37 cellular contexts compared by ENCODE assay signal in genomic region chr12:116906285-116906684, GRCh38. TPM values are rescaled to one million over a fixed set of nuclear protein-coding genes. Genes with fewer than 3 reads are reported as not detected.
"Had no signal": no experiment of that assay in that cellular context is flagged by ENCODE, and none has a peak within 500 bp of the region (broad histone marks: within the 10 kb centered on the region; RNA-seq: fewer than 3 reads in every experiment).

No MANE protein-coding gene starts in this region.

- H3K4me1 ChIP-seq: body of pancreas, breast epithelium had no signal

- H3K27me3 ChIP-seq: adrenal gland, body of pancreas, brain microvascular endothelial cell had no signal

- FAIRE-seq: astrocyte, TTC549 had no signal

- H3K27ac Mint-ChIP-seq: activated B cell treated with CpG ODN at 0.5 μM for 24 hours; activated CD4-positive, alpha-beta memory T cell treated with anti-CD3 and anti-CD28 coated beads for 36 hours; activated CD4-positive, alpha-beta T cell treated with anti-CD3 and anti-CD28 coated beads, Interleukin-2, amount 10 ng/mL, durations not matched to agents 24 days and 14 days; activated CD8-positive, alpha-beta T cell treated with anti-CD3 and anti-CD28 coated beads for 36 hours; activated naive CD4-positive, alpha-beta T cell treated with anti-CD3 and anti-CD28 coated beads for 36 hours; activated naive CD4-positive, alpha-beta T cell treated with anti-CD3 and anti-CD28 coated beads, Interleukin-2, amount 50 U/mL, for 72 hours; activated naive CD8-positive, alpha-beta T cell treated with anti-CD3 and anti-CD28 coated beads for 36 hours; activated T-cell treated with anti-CD3 and anti-CD28 coated beads, Interleukin-2, amount 50 U/mL, for 72 hours; activated T-helper 1 cell treated with anti-CD3 and anti-CD28 coated beads, Interleukin-12 subunit alpha, Interleukin-12 subunit beta, Interleukin-2, Interleukin-4 antibody, amounts not matched to agents 30 ng/mL and 10 ng/mL and 1 ng/mL, durations not matched to agents 14 hours and 24 hours and 36 hours; activated T-helper 17 cell treated with anti-CD3 and anti-CD28 coated beads, Interleukin-2, amount 50 U/mL, for 72 hours; T-helper 1 cell treated with Interleukin-12 subunit alpha and Interleukin-12 subunit beta and Interleukin-4 antibody, amounts not matched to agents 30 μg/mL and 1 μg/mL, for 36 hours; T-helper 2 cell treated with Interferon-gamma antibody and Interleukin-4, amounts not matched to agents 5 μg/mL and 100 μg/mL, for 36 hours had no signal

- DNase-seq: activated B cell treated with CpG ODN at 0.5 μM for 24 hours; activated CD4-positive, alpha-beta memory T cell treated with anti-CD3 and anti-CD28 coated beads for 36 hours; activated CD4-positive, alpha-beta T cell treated with anti-CD3 and anti-CD28 coated beads for 4 hours; activated CD4-positive, alpha-beta T cell treated with anti-CD3 and anti-CD28 coated beads, Interleukin-2, amount 10 ng/mL, durations not matched to agents 24 days and 14 days; activated CD4-positive, alpha-beta T cell treated with anti-CD3 and anti-CD28 coated beads, Interleukin-2, amount 50 U/mL, for 1 hour; activated CD4-positive, alpha-beta T cell treated with anti-CD3 and anti-CD28 coated beads, Interleukin-2, amount 50 U/mL, for 4 hours; activated CD4-positive, CD25-positive, alpha-beta regulatory T cell treated with anti-CD3 and anti-CD28 coated beads, Interleukin-2, amount 50 U/mL, for 72 hours; activated CD8-positive, alpha-beta memory T cell treated with anti-CD3 and anti-CD28 coated beads, Interleukin-2, amount 50 U/mL, for 4 hours; activated CD8-positive, alpha-beta T cell treated with anti-CD3 and anti-CD28 coated beads for 36 hours; activated effector memory CD4-positive, alpha-beta T cell treated with anti-CD3 and anti-CD28 coated beads, Interleukin-2, amount 50 U/mL, for 16 hours; activated gamma-delta T cell treated with Interleukin-2 at 50 U/mL for 16 hours; activated naive CD4-positive, alpha-beta T cell; activated naive CD4-positive, alpha-beta T cell treated with anti-CD3 and anti-CD28 coated beads for 36 hours; activated naive CD4-positive, alpha-beta T cell treated with anti-CD3 and anti-CD28 coated beads, Interleukin-2, amount 50 U/mL, for 16 hours; activated naive CD8-positive, alpha-beta T cell treated with anti-CD3 and anti-CD28 coated beads for 36 hours; activated T-cell treated with anti-CD3 and anti-CD28 coated beads for 4 hours; activated T-cell treated with anti-CD3 and anti-CD28 coated beads, Interleukin-2, amount 50 U/mL, for 1 hour; activated T-cell treated with anti-CD3 and anti-CD28 coated beads, Interleukin-2, amount 50 U/mL, for 4 hours; activated T-cell treated with anti-CD3 and anti-CD28 coated beads, Interleukin-2, amount 50 U/mL, for 72 hours; adrenal gland; amniotic stem cell; aorta; body of pancreas; brain microvascular endothelial cell; central memory CD4-positive, alpha-beta T cell; T-helper 2 cell; T-helper 9 cell had no signal

- H3K4me3 ChIP-seq: adrenal gland, body of pancreas, breast epithelium had no signal

- ATAC-seq: activated CD8-positive, alpha-beta T cell treated with anti-CD3 and anti-CD28 coated beads for 36 hours; activated naive CD4-positive, alpha-beta T cell treated with anti-CD3 and anti-CD28 coated beads, Interleukin-2, amount 50 U/mL, for 72 hours; activated T-cell treated with anti-CD3 and anti-CD28 coated beads, Interleukin-2, amount 50 U/mL, for 4 hours; activated T-cell treated with anti-CD3 and anti-CD28 coated beads, Interleukin-2, amount 50 U/mL, for 72 hours; activated T-helper 17 cell treated with anti-CD3 and anti-CD28 coated beads, Interleukin-2, amount 50 U/mL, for 72 hours; body of pancreas had no signal

- H3K4me3 Mint-ChIP-seq: activated B cell treated with CpG ODN at 0.5 μM for 24 hours; activated CD4-positive, alpha-beta memory T cell treated with anti-CD3 and anti-CD28 coated beads for 36 hours; activated CD4-positive, alpha-beta T cell treated with anti-CD3 and anti-CD28 coated beads, Interleukin-2, amount 10 ng/mL, durations not matched to agents 24 days and 14 days; activated CD8-positive, alpha-beta T cell treated with anti-CD3 and anti-CD28 coated beads for 36 hours; activated naive CD4-positive, alpha-beta T cell treated with anti-CD3 and anti-CD28 coated beads for 36 hours; activated naive CD8-positive, alpha-beta T cell treated with anti-CD3 and anti-CD28 coated beads for 36 hours; activated T-cell treated with anti-CD3 and anti-CD28 coated beads, Interleukin-2, amount 50 U/mL, for 4 hours; activated T-cell treated with anti-CD3 and anti-CD28 coated beads, Interleukin-2, amount 50 U/mL, for 72 hours; activated T-helper 1 cell treated with anti-CD3 and anti-CD28 coated beads, Interleukin-12 subunit alpha, Interleukin-12 subunit beta, Interleukin-2, Interleukin-4 antibody, amounts not matched to agents 30 ng/mL and 10 ng/mL and 1 ng/mL, durations not matched to agents 14 hours and 24 hours and 36 hours; activated T-helper 17 cell treated with anti-CD3 and anti-CD28 coated beads, Interleukin-2, amount 50 U/mL, for 72 hours; T-helper 1 cell treated with Interleukin-12 subunit alpha and Interleukin-12 subunit beta and Interleukin-4 antibody, amounts not matched to agents 30 μg/mL and 1 μg/mL, for 36 hours; T-helper 2 cell treated with Interferon-gamma antibody and Interleukin-4, amounts not matched to agents 5 μg/mL and 100 μg/mL, for 36 hours had no signal

- H3K36me3 ChIP-seq: adrenal gland, brain microvascular endothelial cell, breast epithelium had no signal

- H3K9me3 Mint-ChIP-seq: activated B cell treated with CpG ODN at 0.5 μM for 24 hours; activated CD4-positive, alpha-beta memory T cell treated with anti-CD3 and anti-CD28 coated beads for 36 hours; activated CD4-positive, alpha-beta T cell treated with anti-CD3 and anti-CD28 coated beads, Interleukin-2, amount 10 ng/mL, durations not matched to agents 24 days and 14 days; activated naive CD4-positive, alpha-beta T cell treated with anti-CD3 and anti-CD28 coated beads for 36 hours; activated naive CD8-positive, alpha-beta T cell treated with anti-CD3 and anti-CD28 coated beads for 36 hours; activated T-cell treated with anti-CD3 and anti-CD28 coated beads, Interleukin-2, amount 50 U/mL, for 4 hours; activated T-cell treated with anti-CD3 and anti-CD28 coated beads, Interleukin-2, amount 50 U/mL, for 72 hours; activated T-helper 17 cell treated with anti-CD3 and anti-CD28 coated beads, Interleukin-2, amount 50 U/mL, for 72 hours had no signal

- H3K9me3 ChIP-seq: adrenal gland, body of pancreas, breast epithelium had no signal

- H3K27ac ChIP-seq: adrenal gland, body of pancreas, brain microvascular endothelial cell, breast epithelium, VCaP had no signal

RNA-seq across cellular contexts. Expression of gene HRK, which starts 25.0 kb away (rescaled TPM):
- total RNA-seq: activated CD4-positive, alpha-beta memory T cell treated with anti-CD3 and anti-CD28 coated beads for 36 hours; activated CD4-positive, alpha-beta T cell treated with anti-CD3 and anti-CD28 coated beads, Interleukin-2, amount 10 ng/mL, durations not matched to agents 24 days and 14 days; activated CD8-positive, alpha-beta memory T cell treated with anti-CD3 and anti-CD28 coated beads for 36 hours; activated CD8-positive, alpha-beta T cell treated with anti-CD3 and anti-CD28 coated beads for 36 hours; activated naive CD4-positive, alpha-beta T cell treated with anti-CD3 and anti-CD28 coated beads for 36 hours; activated naive CD4-positive, alpha-beta T cell treated with anti-CD3 and anti-CD28 coated beads, Interleukin-2, amount 50 U/mL, for 72 hours; activated naive CD8-positive, alpha-beta T cell treated with anti-CD3 and anti-CD28 coated beads for 36 hours; activated T-cell treated with anti-CD3 and anti-CD28 coated beads, Interleukin-2, amount 50 U/mL, for 4 hours; activated T-helper 1 cell treated with anti-CD3 and anti-CD28 coated beads, Interleukin-12 subunit alpha, Interleukin-12 subunit beta, Interleukin-2, Interleukin-4 antibody, amounts not matched to agents 30 ng/mL and 10 ng/mL and 1 ng/mL, durations not matched to agents 14 hours and 24 hours and 36 hours; activated T-helper 17 cell treated with anti-CD3 and anti-CD28 coated beads, Interleukin-2, amount 50 U/mL, for 72 hours; body of pancreas had no signal
